Comparison of ENCODE assay signal across 18 cellular contexts in the genomic region with DNA sequence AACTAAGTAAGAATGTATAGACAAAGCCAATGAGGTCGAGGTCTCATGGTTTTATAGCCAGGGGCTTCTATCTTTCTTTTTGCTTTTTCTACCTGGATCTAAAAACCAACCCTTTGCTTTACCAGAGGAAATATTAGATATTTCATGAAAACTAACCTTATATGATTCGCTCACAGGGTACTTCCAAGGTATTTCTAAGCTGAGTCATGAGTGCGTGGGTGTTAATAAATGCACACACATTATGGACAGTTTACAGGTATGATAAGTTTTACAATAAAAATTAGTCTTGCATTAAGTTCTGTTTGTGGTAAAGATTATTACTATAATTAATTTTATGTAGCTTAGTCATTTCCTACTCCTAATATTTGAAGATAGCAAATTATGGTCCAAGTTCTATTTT.
DNase-seq lines count a peak whose midpoint lies in the region; ATAC-seq and TF ChIP-seq lines count a peak whose summit lies in the region.
"Had no signal": no experiment of that assay in that cellular context is flagged by ENCODE, and none has a peak within 500 bp of the region (broad histone marks: within the 10 kb centered on the region; RNA-seq: fewer than 3 reads in every experiment).

No MANE protein-coding gene starts in this region.

- no peak overlapping the region for H3K4me3 ChIP-seq in PC-3 (ENCODE audit: low read length)
- H3K4me3 ChIP-seq in mammary epithelial cell (replicated peaks in 1 of 3; ENCODE audit: insufficient read depth in 1 of 3, low read depth in 2 of 3, low read length in 3 of 3) = no peak overlapping the region
- H3K4me3 ChIP-seq: GM12878, GM23338 had no signal

- H3K36me3 ChIP-seq in PC-3 (ENCODE audit: low read depth, low read length) (no peaks in the 10 kb centered on the region), mammary epithelial cell (ENCODE audit: insufficient read depth, low read length) (no peaks in the 10 kb centered on the region)

- H3K27me3 ChIP-seq in PC-3 (ENCODE audit: low read length) = no peaks in the 10 kb centered on the region
- no peaks in the 10 kb centered on the region for H3K27me3 ChIP-seq in mammary epithelial cell (ENCODE audit: insufficient read depth, low read length)

- peak; percentile 39 for DNase-seq in HT-29 (ENCODE audit: low spot score)
- DNase-seq in PC-3 = peak; percentile 68
- DNase-seq in mammary epithelial cell = peak; percentile 4
- DNase-seq in kidney tubule cell (ENCODE audit: low spot score) = peak; percentile 2
- no peak for DNase-seq in stimulated activated naive CD4-positive, alpha-beta T cell treated with Interleukin-2 at 50 U/mL for 16 hours (lab: John Stamatoyannopoulos, UW)
- DNase-seq in NCI-H2227 treated with DMSO at 0.1 percent for 48 hours (lab: John Stamatoyannopoulos, UW) = no peak
- no peak for DNase-seq in stimulated activated CD8-positive, alpha-beta memory T cell treated with anti-CD3 and anti-CD28 coated beads, Interleukin-4, amount 100 ng/mL, for 48 hours
- no peak for DNase-seq in GM10248 (ENCODE audit: extremely low spot score)
- DNase-seq: C1 segment of cervical spinal cord; Calu3; CD4-positive, alpha-beta memory T cell; COR-L47; DMS153; DND-41; H9 had no signal

- no peaks in the 10 kb centered on the region for H3K9me2 ChIP-seq in PC-3 (replicated peaks; ENCODE audit: low read length)

- H3F3A ChIP-seq in PC-3 (ENCODE audit: low read length, unreplicated experiment) = no peaks in the 10 kb centered on the region

- no peaks in the 10 kb centered on the region for H3K79me2 ChIP-seq in PC-3 (ENCODE audit: low read length)
- no peaks in the 10 kb centered on the region for H3K79me2 ChIP-seq in mammary epithelial cell (ENCODE audit: insufficient read depth, low read length)

- H2AFZ ChIP-seq in PC-3 (ENCODE audit: low read length) (no peak overlapping the region), mammary epithelial cell (ENCODE audit: low read depth, low read length) (no peak overlapping the region)
- H2AFZ ChIP-seq: GM23338 had no signal

- POLR2A ChIA-PET in PC-3 (lab: Charles Lee; ENCODE audit: unreplicated experiment) (no interaction called here), GM10248 (lab: Yijun Ruan, JAX) (no interaction called here)

- in situ Hi-C loops in mammary epithelial cell (cut with MboI; ENCODE audit: low sequenced_read_pairs in 2 of 2) = no loop called here

- H3K9ac ChIP-seq in PC-3 (ENCODE audit: low read length) (0 out of 2 replicates have a peak overlapping the region, but pooled peaks have one; percentile 2), mammary epithelial cell (ENCODE audit: insufficient read depth, low read length) (no peak overlapping the region)

- intact Hi-C loops in PC-3 (cut with micrococcal nuclease) = loop anchor here (1.0 to 5.0 kb wide), 6 partner anchors 46 to 561 kb away; no protein-coding TSS in a partner anchor
- intact Hi-C loops in mammary epithelial cell (cut with micrococcal nuclease) = no loop called here

- TF ChIP-seq CTCF in PC-3 (conservative IDR thresholded peaks at IDR 0.05; ENCODE audit: low read depth, low read length) (no peak), mammary epithelial cell (conservative IDR thresholded peaks at IDR 0.05 in 1 of 2, IDR thresholded peaks at IDR 0.05 in 1 of 2; ENCODE audit: extremely low read depth in 1 of 2, insufficient read depth in 1 of 2, low read depth in 1 of 2, low read length in 2 of 2) (no peak), GM10248 (IDR thresholded peaks at IDR 0.05; ENCODE audit: control extremely low read depth, extremely low read depth, low read depth, missing control alignments) (no peak)

- CTCF ChIA-PET in PC-3 (lab: Charles Lee) (no interaction called here), mammary epithelial cell (lab: Charles Lee; ENCODE audit: low non-redundant PET) (interaction anchor here (0.7 kb wide), 1 partner anchor 282 kb away, joined by 3 read pairs; no protein-coding TSS in a partner anchor), GM10248 (lab: Yijun Ruan, JAX) (no interaction called here)

- H3K4me1 ChIP-seq in PC-3 (ENCODE audit: insufficient read depth, low read length) (peaks cover 51% of the 10 kb centered on the region), mammary epithelial cell (ENCODE audit: insufficient read depth, low read length) (no peaks in the 10 kb centered on the region)

- dilution Hi-C loops in mammary epithelial cell (cut with HindIII; ENCODE audit: low sequenced_read_pairs) = no loop called here

- H3K4me2 ChIP-seq in PC-3 (ENCODE audit: low read length) (peak overlapping the region; percentile 41), mammary epithelial cell (ENCODE audit: insufficient read depth, low read depth, low read length) (no peak overlapping the region)
- H3K4me2 ChIP-seq: GM23338 had no signal

- H3K27ac ChIP-seq in PC-3 (ENCODE audit: low read length) (peak overlapping the region; percentile 45), mammary epithelial cell (ENCODE audit: insufficient read depth, low read depth, low read length) (no peak overlapping the region)

- no TSS peak for BruUV-seq in PC-3 (replicated peaks; lab: Mats Ljungman, UMichigan)
- BruUV-seq in mammary epithelial cell (replicated peaks; lab: Mats Ljungman, UMichigan) = no TSS peak

- H3K9me3 ChIP-seq in PC-3 (ENCODE audit: low read length) (no peaks in the 10 kb centered on the region), mammary epithelial cell (replicated peaks; ENCODE audit: insufficient read depth, low read length) (no peaks in the 10 kb centered on the region)

- H4K20me1 ChIP-seq in PC-3 (ENCODE audit: low read length) (no peaks in the 10 kb centered on the region), mammary epithelial cell (ENCODE audit: insufficient read depth, low read length) (no peaks in the 10 kb centered on the region)

- ATAC-seq in PC-3 = peak; percentile 53
- ATAC-seq: GM12878, GM23338, HCT116 had no signal

- WGBS in mammary epithelial cell (ENCODE audit: low coverage, missing lambda C conversion rate) = 21% methylated on average over 3 of the region's 3 CpGs

Comparison
In these comparisons a context has a peak if more than half of its experiments do, and no peak if none do; other contexts are left out.
1. DNase-seq: peak in HT-29 (single experiment), PC-3 (single experiment), mammary epithelial cell (single experiment) and kidney tubule cell (single experiment); none in stimulated activated naive CD4-positive, alpha-beta T cell treated with Interleukin-2 at 50 U/mL for 16 hours (single experiment), NCI-H2227 treated with DMSO at 0.1 percent for 48 hours (single experiment), stimulated activated CD8-positive, alpha-beta memory T cell treated with anti-CD3 and anti-CD28 coated beads, Interleukin-4, amount 100 ng/mL, for 48 hours (single experiment) and GM10248 (single experiment).